In the genomic region with DNA sequence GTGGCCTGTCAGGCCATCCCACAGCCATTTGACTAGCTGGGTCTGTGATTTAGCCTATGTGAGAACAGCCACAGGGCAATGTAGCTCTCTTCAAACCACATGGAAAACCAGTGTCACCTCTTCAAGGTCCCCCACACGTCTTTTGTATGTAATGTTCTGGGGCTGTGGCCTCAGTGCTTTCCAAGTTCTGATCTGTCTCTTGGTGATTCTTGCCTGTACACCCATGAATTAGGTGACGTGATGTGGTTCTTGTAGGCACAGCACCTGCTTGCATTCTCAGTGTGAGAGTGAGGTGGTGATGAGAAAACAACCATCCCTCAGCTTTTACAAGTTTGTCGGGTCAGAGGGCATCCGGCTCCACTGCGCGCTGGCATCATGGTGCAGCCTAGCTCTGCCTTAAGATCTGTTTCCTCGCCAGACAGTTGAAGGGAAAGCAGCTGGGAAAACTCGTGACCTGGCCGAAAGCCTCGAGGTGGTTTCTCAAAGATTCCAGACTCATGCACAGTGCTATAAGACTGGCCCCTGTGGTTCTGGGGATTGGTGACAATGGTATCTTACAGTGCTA, we compare ENCODE assay signal across 10 cellular contexts.
DNase-seq lines count a peak whose midpoint lies in the region; ATAC-seq and TF ChIP-seq lines count a peak whose summit lies in the region.
"Had no signal": no experiment of that assay in that cellular context is flagged by ENCODE, and none has a peak within 500 bp of the region (broad histone marks: within the 10 kb centered on the region; RNA-seq: fewer than 3 reads in every experiment).

No MANE protein-coding gene starts in this region.

- no peak for TF ChIP-seq CTCF in esophagus squamous epithelium (IDR thresholded peaks at IDR 0.05)
- TF ChIP-seq CTCF in nephron progenitor cell (IDR thresholded peaks at IDR 0.05), result no peak
- TF ChIP-seq CTCF in BE2C (IDR thresholded peaks at IDR 0.05; ENCODE audit: low read depth, low read length), result no peak

- no peak for ATAC-seq in GM21381 (IDR thresholded peaks at IDR 0.05; ENCODE audit: unreplicated experiment)

- peaks cover 18% of the 10 kb centered on the region for H3K9me3 Mint-ChIP-seq in nephron progenitor cell

- H3K36me3 ChIP-seq in esophagus squamous epithelium (no peaks in the 10 kb centered on the region), BE2C (no peaks in the 10 kb centered on the region)

- intact Hi-C loops in esophagus squamous epithelium (cut with DNase I), result no loop called here

- H3K27ac ChIP-seq in esophagus squamous epithelium, result peak overlapping the region; percentile 76 to 92 (median 81)
- H3K27ac ChIP-seq: psoas muscle had no signal

- DNase-seq in stimulated activated CD4-positive, alpha-beta T cell treated with anti-CD3 and anti-CD28 coated beads, Interleukin-15, amount 100 ng/mL, for 48 hours (ENCODE audit: low read depth in 2 of 2), result peak; percentile 2 to 4
- DNase-seq in stimulated activated CD4-positive, alpha-beta T cell treated with anti-CD3 and anti-CD28 coated beads, Interleukin-4, amount 100 ng/mL, for 24 hours, result no peak
- DNase-seq in esophagus squamous epithelium (lab: John Stamatoyannopoulos, UW) (no peak), nephron progenitor cell (no peak), NCI-H2081 (lab: John Stamatoyannopoulos, UW) (no peak), RPMI8226 (no peak), BE2C (no peak)
- DNase-seq: CD4-positive, CD25-positive, alpha-beta regulatory T cell had no signal

- WGBS in esophagus squamous epithelium, 2 donors, result 44 to 62% methylated on average over 9 to 10 of the region's 10 CpGs

- peak overlapping the region; percentile 80 for H3K27ac Mint-ChIP-seq in nephron progenitor cell

- H3K4me1 ChIP-seq in esophagus squamous epithelium, result peaks cover 52 to 100% (median 77%) of the 10 kb centered on the region in 3 donors
- H3K4me1 ChIP-seq in BE2C, result no peaks in the 10 kb centered on the region

- peaks cover 0 to 12% (median 0%) of the 10 kb centered on the region in 3 donors for H3K9me3 ChIP-seq in esophagus squamous epithelium
- no peaks in the 10 kb centered on the region for H3K9me3 ChIP-seq in BE2C
- H3K9me3 ChIP-seq: psoas muscle had no signal

- H3K4me3 ChIP-seq in esophagus squamous epithelium (no peak overlapping the region), BE2C (ENCODE audit: low read depth, low read length) (no peak overlapping the region)
- H3K4me3 ChIP-seq: psoas muscle had no signal

- H3K27me3 Mint-ChIP-seq in nephron progenitor cell (ENCODE audit: low read depth, poor library complexity), result no peaks in the 10 kb centered on the region

- H3K36me3 Mint-ChIP-seq in nephron progenitor cell (ENCODE audit: low read depth), result peaks cover 40% of the 10 kb centered on the region
- H3K36me3 Mint-ChIP-seq: CD4-positive, CD25-positive, alpha-beta regulatory T cell had no signal

- TF ChIP-seq POLR2A in esophagus squamous epithelium (IDR thresholded peaks at IDR 0.05), result no peak

- no peak overlapping the region for H3K4me3 Mint-ChIP-seq in nephron progenitor cell
- H3K4me3 Mint-ChIP-seq: CD4-positive, CD25-positive, alpha-beta regulatory T cell had no signal

- no peaks in the 10 kb centered on the region for H3K27me3 ChIP-seq in esophagus squamous epithelium
- H3K27me3 ChIP-seq in BE2C, result no peaks in the 10 kb centered on the region

- peaks cover 80% of the 10 kb centered on the region for H3K4me1 Mint-ChIP-seq in nephron progenitor cell

Comparison
In these comparisons a context has a peak if more than half of its experiments do, and no peak if none do; other contexts are left out.
1. DNase-seq: peak in stimulated activated CD4-positive, alpha-beta T cell treated with anti-CD3 and anti-CD28 coated beads, Interleukin-15, amount 100 ng/mL, for 48 hours (2 of 2); none in stimulated activated CD4-positive, alpha-beta T cell treated with anti-CD3 and anti-CD28 coated beads, Interleukin-4, amount 100 ng/mL, for 24 hours (single experiment), esophagus squamous epithelium (single experiment), nephron progenitor cell (single experiment), NCI-H2081 (0 of 2), RPMI8226 (single experiment) and BE2C (single experiment).